ENCODE assay signal across 26 cellular contexts in the genomic region with DNA sequence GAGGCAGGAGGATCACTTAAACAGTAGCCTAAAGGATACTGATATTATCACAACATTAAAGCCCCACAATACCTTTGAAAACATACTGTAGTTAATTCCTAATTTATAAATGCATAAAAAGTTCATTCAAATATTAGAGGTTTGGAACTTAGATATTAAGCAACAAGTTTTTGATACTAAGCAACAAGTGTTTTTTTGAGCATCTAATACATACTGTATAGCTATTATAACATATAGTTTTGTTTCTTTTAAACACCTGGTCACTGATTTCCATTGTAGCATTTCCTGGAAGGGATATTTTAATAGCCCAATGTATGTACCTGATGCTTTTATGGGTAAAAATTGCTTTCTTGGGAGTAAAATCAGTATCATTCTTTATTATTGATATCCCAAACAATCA.
"Had no signal": no experiment of that assay in that cellular context is flagged by ENCODE, and none has a peak within 500 bp of the region (broad histone marks: within the 10 kb centered on the region; RNA-seq: fewer than 3 reads in every experiment).

No MANE protein-coding gene starts in this region.

- H3K4me3 ChIP-seq: ascending aorta, K562, SJCRH30 had no signal

- ATAC-seq: activated CD4-positive, alpha-beta T cell treated with anti-CD3 and anti-CD28 coated beads for 36 hours; activated naive CD8-positive, alpha-beta T cell treated with anti-CD3 and anti-CD28 coated beads, Interleukin-2, amount 50 U/mL, for 24 hours; K562; Panc1; T-cell had no signal

- FAIRE-seq: K562 had no signal

- H3K9me3 ChIP-seq: ascending aorta, SJCRH30 had no signal

- H3K27ac ChIP-seq: ascending aorta, RWPE1, SJCRH30, WERI-Rb-1 had no signal

- DNase-seq: activated CD4-positive, alpha-beta memory T cell treated with anti-CD3 and anti-CD28 coated beads, Interleukin-2, amount 10 ng/mL, durations not matched to agents 7 days and 5 days; activated CD4-positive, alpha-beta T cell treated with anti-CD3 and anti-CD28 coated beads for 36 hours; activated CD4-positive, alpha-beta T cell treated with anti-CD3 and anti-CD28 coated beads, Interleukin-2, amount 50 U/mL, for 1 hour; activated effector memory CD4-positive, alpha-beta T cell treated with Interleukin-2 at 50 U/mL for 16 hours; activated naive CD4-positive, alpha-beta T cell; activated naive CD8-positive, alpha-beta T cell treated with anti-CD3 and anti-CD28 coated beads, Interleukin-2, amount 50 U/mL, for 24 hours; activated T-cell treated with anti-CD3 and anti-CD28 coated beads for 4 hours; amniotic stem cell; Karpas-422; NCI-H1417; NCI-H1930; NCI-H2171; NCI-H2227 treated with DMSO at 0.1 percent for 48 hours; NCI-H446 treated with DMSO at 0.1 percent for 48 hours; NCI-H524 treated with DMSO at 0.1 percent for 48 hours; NCI-H748 treated with DMSO at 0.1 percent for 48 hours; Right ventricle myocardium superior; SJCRH30; T-cell; T-helper 2 cell; T1000; WERI-Rb-1 had no signal

- H3K27me3 ChIP-seq: ascending aorta, SJCRH30 had no signal
